In the genomic region with DNA sequence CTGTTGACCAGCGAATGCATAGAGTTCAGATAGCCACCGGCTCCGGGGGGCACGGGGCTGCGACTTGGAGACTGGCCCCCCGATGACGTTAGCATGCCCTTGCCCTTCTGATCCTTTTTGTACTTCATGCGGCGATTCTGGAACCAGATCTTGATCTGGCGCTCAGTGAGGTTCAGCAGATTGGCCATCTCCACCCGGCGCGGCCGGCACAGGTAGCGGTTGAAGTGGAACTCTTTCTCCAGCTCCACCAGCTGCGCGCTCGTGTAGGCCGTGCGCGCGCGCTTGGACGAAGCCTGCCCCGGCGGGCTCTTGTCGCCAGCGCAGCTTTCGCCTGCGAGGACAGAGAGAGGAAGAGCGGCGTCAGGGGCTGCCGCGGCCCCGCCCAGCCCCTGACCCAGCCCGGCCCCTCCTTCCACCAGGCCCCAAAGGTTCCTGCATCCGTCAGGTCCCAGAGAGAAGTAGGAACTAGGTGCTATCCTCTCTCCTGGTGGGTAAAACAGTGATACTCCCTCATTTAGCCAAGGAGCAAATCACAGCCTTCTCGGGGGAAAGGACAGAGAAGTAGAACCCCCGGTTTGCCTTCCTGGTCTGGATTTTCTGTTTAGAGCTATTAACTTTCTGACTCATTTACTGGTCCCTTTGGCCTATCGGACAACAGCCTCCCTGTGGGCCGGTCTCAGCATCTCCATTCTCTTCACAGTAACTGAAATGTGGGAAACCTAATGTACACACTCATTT, we compare ENCODE assay signal across 9 cellular contexts. TPM values are rescaled to one million over a fixed set of nuclear protein-coding genes. Genes with fewer than 3 reads are reported as not detected.
DNase-seq lines count a peak whose midpoint lies in the region; ATAC-seq and TF ChIP-seq lines count a peak whose summit lies in the region.
"Had no signal": no experiment of that assay in that cellular context is flagged by ENCODE, and none has a peak within 500 bp of the region (broad histone marks: within the 10 kb centered on the region; RNA-seq: fewer than 3 reads in every experiment).

No MANE protein-coding gene starts in this region.

- no peak for TF ChIP-seq EP300 in transverse colon (IDR thresholded peaks at IDR 0.05; ENCODE audit: low read depth)

- in situ Hi-C loops in transverse colon (cut with MboI; ENCODE audit: low pct_ligation_motif_present in 1 of 4, low pct_unique_long_range_greater_than_20kb in 1 of 4, low sequenced_read_pairs in 3 of 4): no loop called here

- DNase-seq in cardiac septum (ENCODE audit: low spot score) (peak; percentile 76), transverse colon (peak; percentile 63), amygdala (lab: John Stamatoyannopoulos, UW) (no peak), erythroblast (lab: John Stamatoyannopoulos, UW) (no peak), NCI-H187 treated with DMSO at 0.1 percent for 48 hours (lab: John Stamatoyannopoulos, UW) (no peak)
- DNase-seq: DMS79 had no signal

- H3K27me3 ChIP-seq in mucosa of rectum (ENCODE audit: control insufficient read depth in 2 of 2, insufficient read depth in 2 of 2, low read length in 2 of 2): no peaks in the 10 kb centered on the region
- no peaks in the 10 kb centered on the region for H3K27me3 ChIP-seq in transverse colon

- ATAC-seq in GM21619 (IDR thresholded peaks at IDR 0.05; ENCODE audit: unreplicated experiment): no peak

- peak overlapping the region; percentile 52 to 58 for H3K4me3 ChIP-seq in mucosa of rectum (ENCODE audit: low read length in 2 of 2)
- peak overlapping the region in 3 of 4 donors; percentile 2 to 36 (median 27) for H3K4me3 ChIP-seq in transverse colon

- peaks cover 3 to 8% of the 10 kb centered on the region in 2 donors for H3K36me3 ChIP-seq in mucosa of rectum (ENCODE audit: control insufficient read depth in 2 of 2, insufficient read depth in 2 of 2, low read length in 2 of 2)
- no peaks in the 10 kb centered on the region for H3K36me3 ChIP-seq in transverse colon

- WGBS in adipose tissue, 3 donors: 11 to 48% (median 39%) methylated on average over 37 to 41 of the region's 41 CpGs
- 35 to 45% methylated on average over 2 to 41 of the region's 41 CpGs for WGBS in transverse colon (ENCODE audit: low coverage in 1 of 2), 2 donors

- peak; percentile 67 for TF ChIP-seq POLR2A in transverse colon (IDR thresholded peaks at IDR 0.05)
- TF ChIP-seq POLR2A in erythroblast (IDR thresholded peaks at IDR 0.05; ENCODE audit: low read length): no peak

- peaks cover 44 to 59% of the 10 kb centered on the region in 2 donors for H3K4me1 ChIP-seq in mucosa of rectum (ENCODE audit: control insufficient read depth in 2 of 2, insufficient read depth in 2 of 2, low read length in 2 of 2)
- H3K4me1 ChIP-seq in transverse colon: peaks cover 10 to 94% (median 54%) of the 10 kb centered on the region in 4 donors

- peak overlapping the region; percentile 49 to 78 for H3K9ac ChIP-seq in mucosa of rectum (ENCODE audit: low read depth in 1 of 2, low read length in 2 of 2)

- no peaks in the 10 kb centered on the region for H3K9me3 ChIP-seq in mucosa of rectum (ENCODE audit: control insufficient read depth in 2 of 2, low read length in 2 of 2)
- H3K9me3 ChIP-seq in transverse colon: no peaks in the 10 kb centered on the region

- intact Hi-C loops in cardiac septum (cut with DNase I) (loop anchor here (10.0 kb wide), 1 partner anchor 904 kb away; the partner anchor contains the start of genes CBX3 and HNRNPA2B1), transverse colon (cut with DNase I; ENCODE audit: low total_unique reads) (loop anchor here (5.0 kb wide), 1 partner anchor 39 kb away; the partner anchor contains the start of gene HOXA6)

- TF ChIP-seq CTCF in transverse colon (IDR thresholded peaks at IDR 0.05): peak in 2 of 5 experiments; percentile 23 to 26

- H3K27ac ChIP-seq in adipose tissue (ENCODE audit: low read depth, low read length) (peak overlapping the region; percentile 77), mucosa of rectum (ENCODE audit: low read depth in 2 of 2, low read length in 2 of 2) (peak overlapping the region; percentile 88 to 89), transverse colon (peak overlapping the region; percentile 90 to 96 (median 92))

RNA-seq across cellular contexts. Expression of gene HOXA2, which starts 6.1 kb away (rescaled TPM):
- 1 to 10 TPM in 1 of 3 donors, under 1 TPM in 2; 0.20 to 1.0 (median 0.92) TPM for polyA plus RNA-seq in adipose tissue
- total RNA-seq in cardiac septum (0.30 TPM), transverse colon (10 to 100 TPM in 1 of 4 donors, 1 to 10 TPM in 3; 2.7 to 16.1 (median 5.2) TPM)

RNA-seq across cellular contexts. Expression of gene HOXA1, which starts 12.8 kb away (rescaled TPM):
- polyA plus RNA-seq in adipose tissue: under 1 TPM; 0.08 to 0.56 (median 0.51) TPM
- total RNA-seq in cardiac septum: 0.19 TPM
- total RNA-seq in transverse colon: 1 to 10 TPM; 1.4 to 3.2 (median 1.8) TPM

RNA-seq across cellular contexts. Expression of gene HOXA4, which starts 22.0 kb away (rescaled TPM):
- polyA plus RNA-seq in adipose tissue: 10 to 100 TPM in 1 of 3 donors, 1 to 10 TPM in 2; 1.2 to 19.8 (median 4.9) TPM
- 1.1 TPM for total RNA-seq in cardiac septum
- total RNA-seq in transverse colon: 10 to 100 TPM in 2 of 4 donors, 1 to 10 TPM in 2; 3.5 to 42.4 (median 10.6) TPM

RNA-seq across cellular contexts. Expression of gene HOXA5, which starts 34.9 kb away (rescaled TPM):
- 10 to 100 TPM in 2 of 3 donors, 1 to 10 TPM in 1; 3.1 to 29.6 (median 11.8) TPM for polyA plus RNA-seq in adipose tissue
- total RNA-seq in cardiac septum (0.30 TPM), transverse colon (10 to 100 TPM; 18.3 to 89.8 (median 31.6) TPM)

RNA-seq across cellular contexts. Expression of gene HOXA6, which starts 39.0 kb away (rescaled TPM):
- polyA plus RNA-seq in adipose tissue: 1 to 10 TPM in 2 of 3 donors, under 1 TPM in 1; 0.39 to 3.6 (median 1.5) TPM
- not detected for total RNA-seq in cardiac septum
- total RNA-seq in transverse colon: 10 to 100 TPM; 12.9 to 27.8 (median 17.3) TPM

Comparison
In these comparisons a context has a peak if more than half of its experiments do, and no peak if none do; other contexts are left out.
1. DNase-seq: peak in cardiac septum (single experiment) and transverse colon (single experiment); none in amygdala (0 of 56), erythroblast (0 of 2) and NCI-H187 treated with DMSO at 0.1 percent for 48 hours (single experiment).
2. Peak in every context shown above with its lines, with median percentiles within 50 percentile points of each other: H3K27ac ChIP-seq.